In genomic region chr1:37602750-37603694, GRCh38 we compare ENCODE assay signal across 9 cellular contexts. TPM values are rescaled to one million over a fixed set of nuclear protein-coding genes. Genes with fewer than 3 reads are reported as not detected.
DNase-seq lines count a peak whose midpoint lies in the region; ATAC-seq and TF ChIP-seq lines count a peak whose summit lies in the region.
"Had no signal": no experiment of that assay in that cellular context is flagged by ENCODE, and none has a peak within 500 bp of the region (broad histone marks: within the 10 kb centered on the region; RNA-seq: fewer than 3 reads in every experiment).

No MANE protein-coding gene starts in this region.

- H3K4me1 Mint-ChIP-seq in Caco-2 (ENCODE audit: low read depth, unreplicated experiment), result peaks cover 6% of the 10 kb centered on the region
- no peaks in the 10 kb centered on the region for H3K4me1 Mint-ChIP-seq in activated T-helper 1 cell treated with anti-CD3 and anti-CD28 coated beads, Interleukin-12 subunit alpha, Interleukin-12 subunit beta, Interleukin-2, Interleukin-4 antibody, amounts not matched to agents 30 ng/mL and 10 ng/mL and 1 ng/mL, durations not matched to agents 14 hours and 24 hours and 36 hours (ENCODE audit: low read depth)

- CTCF ChIA-PET in Caco-2 (lab: Charles Lee), result interaction anchor here (0.7 to 2.4 kb wide), 10 partner anchors 9 to 325 kb away, joined by 3 to 9 read pairs (median 4); partner anchors contain the start of genes MTF1 and SNIP1

- H3K36me3 ChIP-seq in Caco-2 (ENCODE audit: control insufficient read depth, insufficient read depth, low read length), result no peaks in the 10 kb centered on the region
- H3K36me3 ChIP-seq in NT2/D1 (ENCODE audit: insufficient read depth, insufficient read length, low read length), result no peaks in the 10 kb centered on the region
- no peaks in the 10 kb centered on the region for H3K36me3 ChIP-seq in smooth muscle cell (ENCODE audit: low read depth)

- H3K4me3 Mint-ChIP-seq in Caco-2 (ENCODE audit: unreplicated experiment), result no peak overlapping the region
- no peak overlapping the region for H3K4me3 Mint-ChIP-seq in activated T-helper 1 cell treated with anti-CD3 and anti-CD28 coated beads, Interleukin-12 subunit alpha, Interleukin-12 subunit beta, Interleukin-2, Interleukin-4 antibody, amounts not matched to agents 30 ng/mL and 10 ng/mL and 1 ng/mL, durations not matched to agents 14 hours and 24 hours and 36 hours
- H3K4me3 Mint-ChIP-seq: natural killer cell treated with Interleukin-12 subunit alpha and Interleukin-12 subunit beta and Interleukin-15 and Interleukin-18, amount 100 ng/mL, for 72 hours had no signal

- H3K9ac ChIP-seq in NT2/D1 (ENCODE audit: insufficient read length, low read depth), result no peak overlapping the region
- H3K9ac ChIP-seq in smooth muscle cell (ENCODE audit: low read depth), result no peak overlapping the region

- H3K4me1 ChIP-seq in Caco-2, result no peaks in the 10 kb centered on the region
- H3K4me1 ChIP-seq in NT2/D1 (ENCODE audit: insufficient read depth, insufficient read length), result peaks cover 8% of the 10 kb centered on the region
- H3K4me1 ChIP-seq in smooth muscle cell (ENCODE audit: low read depth), result no peaks in the 10 kb centered on the region

- H3K9me3 Mint-ChIP-seq in Caco-2 (ENCODE audit: unreplicated experiment), result no peaks in the 10 kb centered on the region
- no peaks in the 10 kb centered on the region for H3K9me3 Mint-ChIP-seq in activated T-helper 1 cell treated with anti-CD3 and anti-CD28 coated beads, Interleukin-12 subunit alpha, Interleukin-12 subunit beta, Interleukin-2, Interleukin-4 antibody, amounts not matched to agents 30 ng/mL and 10 ng/mL and 1 ng/mL, durations not matched to agents 14 hours and 24 hours and 36 hours
- H3K9me3 Mint-ChIP-seq: natural killer cell treated with Interleukin-12 subunit alpha and Interleukin-12 subunit beta and Interleukin-15 and Interleukin-18, amount 100 ng/mL, for 72 hours had no signal

- no peaks in the 10 kb centered on the region for H3F3A ChIP-seq in smooth muscle cell (ENCODE audit: low read depth)

- 38% methylated on average over 8 of the region's 8 CpGs for WGBS in smooth muscle cell (ENCODE audit: low lambda C conversion rate)

- peak; percentile 46 to 50 for DNase-seq in Caco-2
- DNase-seq in HFF-Myc (ENCODE audit: extremely low read depth, low read depth), result no peak
- peak; percentile 55 for DNase-seq in NT2/D1 (ENCODE audit: low read depth, low spot score)
- peak; percentile 5 for DNase-seq in activated T-helper 1 cell treated with anti-CD3 and anti-CD28 coated beads, Interleukin-12 subunit alpha, Interleukin-12 subunit beta, Interleukin-2, Interleukin-4 antibody, amounts not matched to agents 30 ng/mL and 10 ng/mL and 1 ng/mL, durations not matched to agents 14 hours and 24 hours and 36 hours (ENCODE audit: low spot score)
- DNase-seq in head of caudate nucleus, result peak in 25 of 42 donors; percentile 15 to 66 (median 34)
- no peak for DNase-seq in smooth muscle cell (lab: John Stamatoyannopoulos, UW; ENCODE audit: unreplicated experiment)
- DNase-seq in omental fat pad (ENCODE audit: low spot score), result no peak

- H3K36me3 Mint-ChIP-seq in Caco-2 (ENCODE audit: insufficient read depth, unreplicated experiment), result no peaks in the 10 kb centered on the region
- no peaks in the 10 kb centered on the region for H3K36me3 Mint-ChIP-seq in activated T-helper 1 cell treated with anti-CD3 and anti-CD28 coated beads, Interleukin-12 subunit alpha, Interleukin-12 subunit beta, Interleukin-2, Interleukin-4 antibody, amounts not matched to agents 30 ng/mL and 10 ng/mL and 1 ng/mL, durations not matched to agents 14 hours and 24 hours and 36 hours (ENCODE audit: low read depth)
- H3K36me3 Mint-ChIP-seq: natural killer cell treated with Interleukin-12 subunit alpha and Interleukin-12 subunit beta and Interleukin-15 and Interleukin-18, amount 100 ng/mL, for 72 hours had no signal

- TF ChIP-seq CTCF in Caco-2 (IDR thresholded peaks at IDR 0.05; ENCODE audit: insufficient read depth in 1 of 2, low read depth in 1 of 2, low read length in 1 of 2, severe bottlenecking in 1 of 2, unreplicated experiment in 1 of 2) (peak; percentile 52 to 74), HFF-Myc (IDR thresholded peaks at IDR 0.05; ENCODE audit: low read depth, low read length, missing control alignments) (peak; percentile 83), smooth muscle cell (IDR thresholded peaks at IDR 0.05; ENCODE audit: borderline replicate concordance, insufficient read depth, poor library complexity, severe bottlenecking) (peak; percentile 66), omental fat pad (IDR thresholded peaks at IDR 0.05) (no peak)

- H3K27me3 ChIP-seq in Caco-2 (replicated peaks; ENCODE audit: control insufficient read depth, insufficient read depth, low read length), result no peaks in the 10 kb centered on the region
- H3K27me3 ChIP-seq in NT2/D1 (ENCODE audit: insufficient read depth, insufficient read length), result peaks cover 6% of the 10 kb centered on the region
- peaks cover 30% of the 10 kb centered on the region for H3K27me3 ChIP-seq in smooth muscle cell (ENCODE audit: low read depth)

- H3K9me3 ChIP-seq in Caco-2 (no peaks in the 10 kb centered on the region), NT2/D1 (ENCODE audit: insufficient read depth, low read length) (no peaks in the 10 kb centered on the region), smooth muscle cell (replicated peaks; ENCODE audit: low read depth) (no peaks in the 10 kb centered on the region)

- no peaks in the 10 kb centered on the region for H3K27me3 Mint-ChIP-seq in Caco-2 (ENCODE audit: insufficient read depth, unreplicated experiment)
- H3K27me3 Mint-ChIP-seq in activated T-helper 1 cell treated with anti-CD3 and anti-CD28 coated beads, Interleukin-12 subunit alpha, Interleukin-12 subunit beta, Interleukin-2, Interleukin-4 antibody, amounts not matched to agents 30 ng/mL and 10 ng/mL and 1 ng/mL, durations not matched to agents 14 hours and 24 hours and 36 hours (ENCODE audit: insufficient read depth), result peaks cover 19% of the 10 kb centered on the region

- H4K20me1 ChIP-seq in smooth muscle cell (ENCODE audit: low read depth), result no peaks in the 10 kb centered on the region

- no peaks in the 10 kb centered on the region for H3K79me2 ChIP-seq in smooth muscle cell (ENCODE audit: low read depth)

- intact Hi-C loops in Caco-2 (cut with micrococcal nuclease; ENCODE audit: unreplicated experiment), result loop anchor here (1.0 kb wide), 1 partner anchor 79 kb away; no protein-coding TSS in a partner anchor
- intact Hi-C loops in activated T-helper 1 cell treated with anti-CD3 and anti-CD28 coated beads, Interleukin-12 subunit alpha, Interleukin-12 subunit beta, Interleukin-2, Interleukin-4 antibody, amounts not matched to agents 30 ng/mL and 10 ng/mL and 1 ng/mL, durations not matched to agents 14 hours and 24 hours and 36 hours (cut with micrococcal nuclease), result loop anchor here (1.0 kb wide), 1 partner anchor 79 kb away; no protein-coding TSS in a partner anchor
- intact Hi-C loops in head of caudate nucleus (cut with DNase I), result loop anchor here (10.0 kb wide), 1 partner anchor 262 kb away; no protein-coding TSS in a partner anchor

- no peak for ATAC-seq in omental fat pad (ENCODE audit: low FRiP score)
- ATAC-seq in HG03469 (IDR thresholded peaks at IDR 0.05; ENCODE audit: unreplicated experiment), result no peak

- no peak overlapping the region for H2AFZ ChIP-seq in smooth muscle cell (ENCODE audit: low read depth)

- no peak overlapping the region for H3K4me2 ChIP-seq in smooth muscle cell

- no peak overlapping the region for H3K27ac Mint-ChIP-seq in Caco-2 (ENCODE audit: unreplicated experiment)
- no peak overlapping the region for H3K27ac Mint-ChIP-seq in activated T-helper 1 cell treated with anti-CD3 and anti-CD28 coated beads, Interleukin-12 subunit alpha, Interleukin-12 subunit beta, Interleukin-2, Interleukin-4 antibody, amounts not matched to agents 30 ng/mL and 10 ng/mL and 1 ng/mL, durations not matched to agents 14 hours and 24 hours and 36 hours
- H3K27ac Mint-ChIP-seq: natural killer cell treated with Interleukin-12 subunit alpha and Interleukin-12 subunit beta and Interleukin-15 and Interleukin-18, amount 100 ng/mL, for 72 hours had no signal

- no peak overlapping the region for H3K4me3 ChIP-seq in Caco-2 (ENCODE audit: low read depth, low read length)
- H3K4me3 ChIP-seq in HFF-Myc (replicated peaks; ENCODE audit: low read depth, low read length), result no peak overlapping the region
- H3K4me3 ChIP-seq in NT2/D1 (ENCODE audit: insufficient read length, low read depth), result no peak overlapping the region
- no peak overlapping the region for H3K4me3 ChIP-seq in smooth muscle cell

- BruUV-seq in Caco-2 (replicated peaks; lab: Mats Ljungman, UMichigan), result no TSS peak

- no peak overlapping the region for H3K27ac ChIP-seq in smooth muscle cell (ENCODE audit: low read depth)

- POLR2A ChIA-PET in Caco-2 (lab: Charles Lee), result no interaction called here

RNA-seq across cellular contexts. Expression of gene GNL2, which starts 7.3 kb away (rescaled TPM):
- total RNA-seq in Caco-2 (2022) (51.6 and 53.8 TPM in 2 replicates), smooth muscle cell (57.4 and 64.7 TPM in 2 replicates), omental fat pad (100 to 1,000 TPM in 1 of 4 donors, 10 to 100 TPM in 3; 39.6 to 142 (median 48.1) TPM)
- total RNA-seq in activated T-helper 1 cell treated with anti-CD3 and anti-CD28 coated beads, Interleukin-12 subunit alpha, Interleukin-12 subunit beta, Interleukin-2, Interleukin-4 antibody, amounts not matched to agents 30 ng/mL and 10 ng/mL and 1 ng/mL, durations not matched to agents 14 hours and 24 hours and 36 hours, result 108 and 113 TPM in 2 replicates
- polyA plus RNA-seq in smooth muscle cell, result 61.2 and 63.8 TPM in 2 replicates

RNA-seq across cellular contexts. Expression of gene RSPO1, which starts 31.7 kb away (rescaled TPM):
- total RNA-seq in Caco-2 (2022) (not detected in 2 replicates), smooth muscle cell (not detected in 2 replicates), omental fat pad (10 to 100 TPM in 3 of 4 donors, 1 to 10 TPM in 1; 1.7 to 47.3 (median 13.5) TPM)
- not detected in 2 replicates for total RNA-seq in activated T-helper 1 cell treated with anti-CD3 and anti-CD28 coated beads, Interleukin-12 subunit alpha, Interleukin-12 subunit beta, Interleukin-2, Interleukin-4 antibody, amounts not matched to agents 30 ng/mL and 10 ng/mL and 1 ng/mL, durations not matched to agents 14 hours and 24 hours and 36 hours
- not detected in 2 replicates for polyA plus RNA-seq in smooth muscle cell
- total RNA-seq: natural killer cell treated with Interleukin-12 subunit alpha and Interleukin-12 subunit beta and Interleukin-15 and Interleukin-18, amount 100 ng/mL, for 72 hours had no signal

RNA-seq across cellular contexts. Expression of gene DNALI1, which starts 46.3 kb away (rescaled TPM):
- total RNA-seq in Caco-2 (2022) (0.21 and 0.27 TPM in 2 replicates), smooth muscle cell (3.4 and 8.4 TPM in 2 replicates), omental fat pad (1 to 10 TPM; 4.9 to 7.6 (median 6.5) TPM)
- total RNA-seq in activated T-helper 1 cell treated with anti-CD3 and anti-CD28 coated beads, Interleukin-12 subunit alpha, Interleukin-12 subunit beta, Interleukin-2, Interleukin-4 antibody, amounts not matched to agents 30 ng/mL and 10 ng/mL and 1 ng/mL, durations not matched to agents 14 hours and 24 hours and 36 hours, result not detected in 2 replicates
- polyA plus RNA-seq in smooth muscle cell, result 7.2 and 12.3 TPM in 2 replicates
- total RNA-seq: natural killer cell treated with Interleukin-12 subunit alpha and Interleukin-12 subunit beta and Interleukin-15 and Interleukin-18, amount 100 ng/mL, for 72 hours had no signal

RNA-seq across cellular contexts. Expression of gene SNIP1, which starts 48.9 kb away (rescaled TPM):
- total RNA-seq in Caco-2 (2022), result 13.7 and 14.6 TPM in 2 replicates
- 28.1 and 30.2 TPM in 2 replicates for total RNA-seq in activated T-helper 1 cell treated with anti-CD3 and anti-CD28 coated beads, Interleukin-12 subunit alpha, Interleukin-12 subunit beta, Interleukin-2, Interleukin-4 antibody, amounts not matched to agents 30 ng/mL and 10 ng/mL and 1 ng/mL, durations not matched to agents 14 hours and 24 hours and 36 hours
- 20.0 and 37.1 TPM in 2 replicates for total RNA-seq in smooth muscle cell
- 7.4 and 7.9 TPM in 2 replicates for polyA plus RNA-seq in smooth muscle cell
- total RNA-seq in omental fat pad, result 10 to 100 TPM; 11.6 to 27.6 (median 15.7) TPM

Comparison
In these comparisons a context has a peak if more than half of its experiments do, and no peak if none do; other contexts are left out.
1. DNase-seq: peak in Caco-2 (2 of 2), NT2/D1 (single experiment), activated T-helper 1 cell treated with anti-CD3 and anti-CD28 coated beads, Interleukin-12 subunit alpha, Interleukin-12 subunit beta, Interleukin-2, Interleukin-4 antibody, amounts not matched to agents 30 ng/mL and 10 ng/mL and 1 ng/mL, durations not matched to agents 14 hours and 24 hours and 36 hours (single experiment) and head of caudate nucleus (25 of 42); none in HFF-Myc (single experiment), smooth muscle cell (single experiment) and omental fat pad (single experiment).
2. CTCF ChIP-seq: peak in Caco-2 (2 of 2), HFF-Myc (single experiment) and smooth muscle cell (single experiment); none in omental fat pad (0 of 3).